8 cellular contexts compared by ENCODE assay signal in the genomic region with DNA sequence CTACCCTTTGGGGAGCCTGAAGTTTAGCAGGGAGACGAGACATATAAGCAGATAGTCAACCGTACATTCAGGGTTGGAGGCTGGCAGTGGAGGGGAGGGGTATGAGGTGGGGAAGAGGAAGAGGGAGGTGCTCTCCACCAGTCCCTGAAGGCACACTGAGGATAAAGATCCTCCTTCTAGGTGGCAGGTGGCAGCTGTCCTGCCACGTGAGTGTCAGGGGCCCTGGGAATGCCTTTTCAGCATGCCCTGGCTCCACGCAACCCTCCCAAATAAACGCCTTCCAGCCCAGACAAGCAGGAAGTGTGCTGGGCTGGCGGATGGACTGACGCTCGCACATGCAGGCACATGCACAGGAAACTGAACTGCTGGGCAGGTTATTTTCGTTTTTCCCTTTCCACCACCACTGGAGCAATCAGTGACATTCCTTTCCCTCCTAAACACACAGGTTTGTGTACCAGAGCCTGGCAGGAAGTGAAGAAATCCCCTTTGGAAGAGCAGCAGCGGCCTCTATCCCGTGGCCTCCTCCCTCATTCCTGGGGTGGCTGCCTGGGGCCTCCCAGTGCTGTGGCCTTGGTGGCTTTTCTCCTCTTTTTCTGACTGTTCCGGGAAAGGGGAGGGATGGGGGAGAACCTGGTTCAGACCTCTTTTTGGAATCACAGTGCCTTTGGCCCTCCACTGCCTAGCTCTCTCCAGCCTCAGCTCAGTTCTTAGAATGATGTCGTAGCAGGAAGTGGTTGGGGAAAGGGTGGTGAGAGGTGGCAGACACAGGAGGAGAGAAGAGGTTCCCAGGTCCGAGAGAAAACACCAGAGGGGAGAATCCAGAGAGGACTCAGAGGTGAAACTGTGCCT.
DNase-seq lines count a peak whose midpoint lies in the region; ATAC-seq, FAIRE-seq and TF ChIP-seq lines count a peak whose summit lies in the region.

No MANE protein-coding gene starts in this region.

- H3K27ac Mint-ChIP-seq in activated CD8-positive, alpha-beta T cell treated with anti-CD3 and anti-CD28 coated beads, Interleukin-2, amount 10 ng/mL, durations not matched to agents 7 days and 5 days, result peak overlapping the region; percentile 80

- no peak overlapping the region for H3K9ac ChIP-seq in fibroblast of lung (ENCODE audit: insufficient read depth, low read length)

- intact Hi-C loops in psoas muscle (cut with DNase I) (no loop called here), testis (cut with DNase I; ENCODE audit: low total_unique reads) (no loop called here)

- no peak overlapping the region for H3K4me3 ChIP-seq in fibroblast of lung (replicated peaks in 1 of 4; ENCODE audit: control extremely low read depth in 1 of 4, insufficient read depth in 1 of 4, low read depth in 3 of 4, low read length in 4 of 4)
- H3K4me3 ChIP-seq in psoas muscle, result no peak overlapping the region
- H3K4me3 ChIP-seq in testis, result no peak overlapping the region

- no peak for FAIRE-seq in H54 (lab: Jason Lieb, UNC)

- TF ChIP-seq CTCF in fibroblast of lung (conservative IDR thresholded peaks at IDR 0.05 in 1 of 2, IDR thresholded peaks at IDR 0.05 in 1 of 2; ENCODE audit: low read depth in 1 of 2, low read length in 2 of 2), result no peak
- TF ChIP-seq CTCF in psoas muscle (IDR thresholded peaks at IDR 0.05), result no peak
- no peak for TF ChIP-seq CTCF in testis (IDR thresholded peaks at IDR 0.05)

- POLR2A ChIA-PET in activated CD8-positive, alpha-beta T cell treated with anti-CD3 and anti-CD28 coated beads, Interleukin-2, amount 10 ng/mL, durations not matched to agents 7 days and 5 days (lab: Charles Lee), result no interaction called here

- peaks cover 11% of the 10 kb centered on the region for H3K4me1 Mint-ChIP-seq in activated CD8-positive, alpha-beta T cell treated with anti-CD3 and anti-CD28 coated beads, Interleukin-2, amount 10 ng/mL, durations not matched to agents 7 days and 5 days (ENCODE audit: low read depth)

- peak; percentile 71 for DNase-seq in HuH-7.5 (ENCODE audit: low spot score)
- DNase-seq in activated CD8-positive, alpha-beta T cell treated with anti-CD3 and anti-CD28 coated beads, Interleukin-2, amount 10 ng/mL, durations not matched to agents 7 days and 5 days, result peak; percentile 55
- DNase-seq in fibroblast of lung (ENCODE audit: low read depth in 2 of 2), result peak; percentile 48 to 50
- DNase-seq in psoas muscle, result peak; percentile 57 to 68
- no peak for DNase-seq in H54 (ENCODE audit: insufficient read length, low spot score)
- no peak for DNase-seq in testis
- DNase-seq in NCI-H345 treated with DMSO at 0.1 percent for 48 hours (lab: John Stamatoyannopoulos, UW; ENCODE audit: unreplicated experiment), result no peak

- peaks cover 2% of the 10 kb centered on the region for H3K4me1 ChIP-seq in fibroblast of lung (ENCODE audit: control insufficient read depth, extremely low read depth, insufficient read depth, low read length)
- no peaks in the 10 kb centered on the region for H3K4me1 ChIP-seq in psoas muscle
- H3K4me1 ChIP-seq in testis, result peaks cover 9% of the 10 kb centered on the region

- peak overlapping the region; percentile 20 for H3K4me3 Mint-ChIP-seq in activated CD8-positive, alpha-beta T cell treated with anti-CD3 and anti-CD28 coated beads, Interleukin-2, amount 10 ng/mL, durations not matched to agents 7 days and 5 days

- H3K9me3 ChIP-seq in fibroblast of lung (ENCODE audit: control insufficient read depth, insufficient read depth, low read depth, low read length), result no peaks in the 10 kb centered on the region
- peaks cover 5% of the 10 kb centered on the region for H3K9me3 ChIP-seq in psoas muscle
- no peaks in the 10 kb centered on the region for H3K9me3 ChIP-seq in testis

- no peaks in the 10 kb centered on the region for H3K36me3 Mint-ChIP-seq in activated CD8-positive, alpha-beta T cell treated with anti-CD3 and anti-CD28 coated beads, Interleukin-2, amount 10 ng/mL, durations not matched to agents 7 days and 5 days (ENCODE audit: low read depth)

- H3K79me2 ChIP-seq in fibroblast of lung (ENCODE audit: control insufficient read depth, insufficient read depth, low read length), result no peaks in the 10 kb centered on the region

- no peak overlapping the region for H3K4me2 ChIP-seq in fibroblast of lung (ENCODE audit: extremely low read depth, insufficient read depth, low read length)

- peak overlapping the region; percentile 43 for H2AFZ ChIP-seq in fibroblast of lung (ENCODE audit: low read length)

- CTCF ChIA-PET in activated CD8-positive, alpha-beta T cell treated with anti-CD3 and anti-CD28 coated beads, Interleukin-2, amount 10 ng/mL, durations not matched to agents 7 days and 5 days (lab: Charles Lee), result interaction anchor here (0.7 to 1.6 kb wide), 3 partner anchors 15 to 356 kb away, joined by 3 to 6 read pairs (median 3); no protein-coding TSS in a partner anchor

- WGBS in psoas muscle, 3 donors, result 27 to 43% (median 31%) methylated on average over 14 of the region's 14 CpGs
- WGBS in testis, 2 donors, result 53 to 62% methylated on average over 12 to 14 of the region's 14 CpGs

- no peaks in the 10 kb centered on the region for H4K20me1 ChIP-seq in fibroblast of lung (ENCODE audit: control insufficient read depth, extremely low read depth, insufficient read depth, low read length)

- H3K27ac ChIP-seq in fibroblast of lung (ENCODE audit: insufficient read depth, low read length), result peak overlapping the region; percentile 32
- H3K27ac ChIP-seq in psoas muscle, result peak overlapping the region; percentile 68
- peak overlapping the region in 1 of 2 donors; percentile 76 for H3K27ac ChIP-seq in testis

- H3K27me3 ChIP-seq in fibroblast of lung (ENCODE audit: control insufficient read depth, insufficient read depth, low read length), result no peaks in the 10 kb centered on the region
- H3K27me3 ChIP-seq in psoas muscle (ENCODE audit: insufficient read depth in 3 of 3, low read length in 2 of 3), result no peaks in the 10 kb centered on the region
- H3K27me3 ChIP-seq in testis, result no peaks in the 10 kb centered on the region

- H3K36me3 ChIP-seq in fibroblast of lung (ENCODE audit: control insufficient read depth, insufficient read depth, low read length) (no peaks in the 10 kb centered on the region), psoas muscle (ENCODE audit: insufficient read depth in 1 of 2, low read depth in 1 of 2) (no peaks in the 10 kb centered on the region), testis (ENCODE audit: low read depth, missing control alignments) (no peaks in the 10 kb centered on the region)

- ATAC-seq in activated CD8-positive, alpha-beta T cell treated with anti-CD3 and anti-CD28 coated beads, Interleukin-2, amount 10 ng/mL, durations not matched to agents 7 days and 5 days, result peak; percentile 80
- ATAC-seq in psoas muscle, result peak in 3 of 4 donors; percentile 49 to 71 (median 69)
- no peak for ATAC-seq in HG02973 (IDR thresholded peaks at IDR 0.05; ENCODE audit: unreplicated experiment)

- H3K27me3 Mint-ChIP-seq in activated CD8-positive, alpha-beta T cell treated with anti-CD3 and anti-CD28 coated beads, Interleukin-2, amount 10 ng/mL, durations not matched to agents 7 days and 5 days (ENCODE audit: low read depth), result peaks cover 5% of the 10 kb centered on the region

- H3K9me3 Mint-ChIP-seq in activated CD8-positive, alpha-beta T cell treated with anti-CD3 and anti-CD28 coated beads, Interleukin-2, amount 10 ng/mL, durations not matched to agents 7 days and 5 days (ENCODE audit: insufficient read depth), result no peaks in the 10 kb centered on the region

- no peak for TF ChIP-seq POLR2A in H54 (IDR thresholded peaks at IDR 0.05; ENCODE audit: low read depth, low read length)
- no peak for TF ChIP-seq POLR2A in testis (IDR thresholded peaks at IDR 0.05)

Comparison
In these comparisons a context has a peak if more than half of its experiments do, and no peak if none do; other contexts are left out.
1. DNase-seq: peak in HuH-7.5 (single experiment), activated CD8-positive, alpha-beta T cell treated with anti-CD3 and anti-CD28 coated beads, Interleukin-2, amount 10 ng/mL, durations not matched to agents 7 days and 5 days (single experiment), fibroblast of lung (2 of 2) and psoas muscle (2 of 2); none in H54 (single experiment), testis (single experiment) and NCI-H345 treated with DMSO at 0.1 percent for 48 hours (single experiment).